ENCODE assay signal across 27 cellular contexts in the genomic region with DNA sequence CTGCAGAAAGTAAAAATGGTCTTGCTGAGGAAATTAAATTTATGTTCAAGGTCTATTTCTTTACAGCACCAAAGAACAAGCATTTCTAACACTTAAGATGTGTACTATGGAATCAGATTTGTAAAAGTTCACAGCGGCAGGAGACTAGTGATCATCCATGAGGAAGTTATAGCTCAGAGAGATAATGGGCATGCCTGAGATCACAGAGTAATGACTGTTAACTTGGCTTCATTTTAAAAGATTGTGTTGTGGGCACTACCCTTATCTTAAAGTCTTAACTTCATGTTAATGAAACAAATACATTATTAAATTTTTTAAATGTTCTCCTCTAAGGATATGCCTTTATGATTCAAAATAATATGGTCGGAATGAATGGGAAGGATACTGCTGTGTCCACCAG.
A peak's percentile ranks its signal among the peaks of the same experiment; 100 is the strongest.
DNase-seq lines count a peak whose midpoint lies in the region; ATAC-seq and TF ChIP-seq lines count a peak whose summit lies in the region.
"Had no signal": no experiment of that assay in that cellular context is flagged by ENCODE, and none has a peak within 500 bp of the region (broad histone marks: within the 10 kb centered on the region; RNA-seq: fewer than 3 reads in every experiment).

No MANE protein-coding gene starts in this region.

- no peaks in the 10 kb centered on the region for H3K9me2 ChIP-seq in DOHH2 (replicated peaks; ENCODE audit: control insufficient read depth, low read length)
- H3K9me2 ChIP-seq in SU-DHL-6 (replicated peaks; ENCODE audit: insufficient read depth, low read length): no peaks in the 10 kb centered on the region

- intact Hi-C loops in esophagus squamous epithelium (cut with DNase I): loop anchor here (10.0 kb wide), 1 partner anchor 72 kb away; no protein-coding TSS in a partner anchor

- H3K4me1 Mint-ChIP-seq in stimulated activated naive B cell treated with anti-CD40 and anti-IgM and Interleukin-4, amounts not matched to agents 10 μg/mL and 1 μg/mL and 100 μg/mL, for 72 hours: peaks cover 19 to 32% of the 10 kb centered on the region in 2 donors
- peaks cover 14% of the 10 kb centered on the region for H3K4me1 Mint-ChIP-seq in endothelial cell (ENCODE audit: unreplicated experiment)

- H3K27ac Mint-ChIP-seq in stimulated activated naive B cell treated with anti-CD40 and anti-IgM and Interleukin-4, amounts not matched to agents 10 μg/mL and 1 μg/mL and 100 μg/mL, for 72 hours: peak overlapping the region; percentile 43
- H3K27ac Mint-ChIP-seq in endothelial cell (ENCODE audit: unreplicated experiment): no peak overlapping the region
- H3K27ac Mint-ChIP-seq: activated T-cell treated with anti-CD3 and anti-CD28 coated beads, Interleukin-2, amount 50 U/mL, for 24 hours; brain; CD4-positive, alpha-beta T cell; endodermal cell had no signal

- peak overlapping the region; percentile 31 for H3K27ac ChIP-seq in DOHH2 (ENCODE audit: low read depth, low read length)
- no peak overlapping the region for H3K27ac ChIP-seq in SU-DHL-6 (ENCODE audit: low read depth, low read length)
- H3K27ac ChIP-seq in esophagus squamous epithelium: peak overlapping the region; percentile 36 to 79 (median 64)
- H3K27ac ChIP-seq: gastrocnemius medialis, GM23248, SJSA1 had no signal

- H3K9me3 ChIP-seq in DOHH2 (ENCODE audit: control insufficient read depth, insufficient read depth, low read length): no peaks in the 10 kb centered on the region
- no peaks in the 10 kb centered on the region for H3K9me3 ChIP-seq in SU-DHL-6 (ENCODE audit: insufficient read depth, low read length)
- no peaks in the 10 kb centered on the region for H3K9me3 ChIP-seq in esophagus squamous epithelium
- H3K9me3 ChIP-seq: gastrocnemius medialis, SJSA1, tibial nerve had no signal

- no peaks in the 10 kb centered on the region for H4K20me1 ChIP-seq in DOHH2 (ENCODE audit: control insufficient read depth, insufficient read depth, low read depth, low read length)
- H4K20me1 ChIP-seq in SU-DHL-6 (ENCODE audit: low read depth, low read length): no peaks in the 10 kb centered on the region

- H3K27me3 ChIP-seq in DOHH2 (ENCODE audit: control insufficient read depth, low read length) (no peaks in the 10 kb centered on the region), SU-DHL-6 (ENCODE audit: low read length) (no peaks in the 10 kb centered on the region), esophagus squamous epithelium (no peaks in the 10 kb centered on the region)
- H3K27me3 ChIP-seq: gastrocnemius medialis, SJSA1, tibial nerve had no signal

- no peaks in the 10 kb centered on the region for H3K36me3 ChIP-seq in DOHH2 (ENCODE audit: control insufficient read depth, low read length)
- no peaks in the 10 kb centered on the region for H3K36me3 ChIP-seq in SU-DHL-6 (ENCODE audit: low read length)
- H3K36me3 ChIP-seq in esophagus squamous epithelium: no peaks in the 10 kb centered on the region
- H3K36me3 ChIP-seq: gastrocnemius medialis, SJSA1, tibial nerve had no signal

- H3K79me2 ChIP-seq in DOHH2 (ENCODE audit: control insufficient read depth, low read length) (no peaks in the 10 kb centered on the region), SU-DHL-6 (ENCODE audit: insufficient read depth, low read length) (no peaks in the 10 kb centered on the region)

- H3F3A ChIP-seq in DOHH2 (ENCODE audit: control insufficient read depth, insufficient read depth) (peaks cover 4% of the 10 kb centered on the region; the same call in 1 of the 2 replicates), SU-DHL-6 (ENCODE audit: insufficient read depth) (no peaks in the 10 kb centered on the region)

- DNase-seq in esophagus squamous epithelium (lab: John Stamatoyannopoulos, UW) (no peak), endothelial cell (ENCODE audit: low spot score) (no peak), dermis blood vessel endothelial cell (no peak)
- DNase-seq in stimulated activated naive B cell treated with anti-CD40 and anti-IgM and Interleukin-4, amounts not matched to agents 10 μg/mL and 1 μg/mL and 100 μg/mL, for 72 hours: no peak
- DNase-seq: activated CD4-positive, alpha-beta T cell treated with anti-CD3 and anti-CD28 coated beads for 48 hours; activated gamma-delta T cell treated with Interleukin-2 at 50 U/mL for 16 hours; activated T-cell treated with anti-CD3 and anti-CD28 coated beads, Interleukin-2, amount 50 U/mL, for 24 hours; CD4-positive, alpha-beta T cell; cortex of kidney; EL; endodermal cell; gastrocnemius medialis; GM23248; KG1; MM.1S; NCI-H1417 treated with DMSO at 0.1 percent for 48 hours; NCI-H446; NCI-H774; stimulated activated CD4-positive, alpha-beta T cell treated with anti-CD3 and anti-CD28 coated beads, Interleukin-1b, Interleukin-23, amount 100 ng/mL, for 48 hours; stimulated activated CD8-positive, alpha-beta memory T cell treated with anti-CD3 and anti-CD28 coated beads, Interleukin-4, amount 100 ng/mL, for 48 hours; T-helper 2 cell had no signal

- peak overlapping the region; percentile 47 for H3K4me2 ChIP-seq in DOHH2 (ENCODE audit: low read length)
- H3K4me2 ChIP-seq in SU-DHL-6 (ENCODE audit: low read depth, low read length, poor library complexity, severe bottlenecking): no peak overlapping the region

- no peak overlapping the region for H3K4me3 Mint-ChIP-seq in stimulated activated naive B cell treated with anti-CD40 and anti-IgM and Interleukin-4, amounts not matched to agents 10 μg/mL and 1 μg/mL and 100 μg/mL, for 72 hours
- no peak overlapping the region for H3K4me3 Mint-ChIP-seq in endothelial cell (ENCODE audit: unreplicated experiment)
- H3K4me3 Mint-ChIP-seq: activated T-cell treated with anti-CD3 and anti-CD28 coated beads, Interleukin-2, amount 50 U/mL, for 24 hours; brain; CD4-positive, alpha-beta T cell; endodermal cell had no signal

- no peak for TF ChIP-seq CTCF in DOHH2 (IDR thresholded peaks at IDR 0.05; ENCODE audit: low read depth, low read length, poor library complexity, severe bottlenecking)
- TF ChIP-seq CTCF in SU-DHL-6 (IDR thresholded peaks at IDR 0.05; ENCODE audit: insufficient read depth, low read length, poor library complexity, severe bottlenecking): no peak
- no peak for TF ChIP-seq CTCF in esophagus squamous epithelium (IDR thresholded peaks at IDR 0.05)
- TF ChIP-seq CTCF in endothelial cell (IDR thresholded peaks at IDR 0.05; ENCODE audit: unreplicated experiment): no peak

- H2AFZ ChIP-seq in SU-DHL-6 (ENCODE audit: low read depth, low read length, severe bottlenecking): peak overlapping the region; percentile 34
- H2AFZ ChIP-seq: GM23248 had no signal

- 70 to 75% methylated on average over 2 of the region's 2 CpGs for WGBS in esophagus squamous epithelium, 2 donors

- H3K4me1 ChIP-seq in DOHH2 (ENCODE audit: control insufficient read depth, low read length): peaks cover 70% of the 10 kb centered on the region
- peaks cover 0 to 69% (median 13%) of the 10 kb centered on the region in 3 donors for H3K4me1 ChIP-seq in esophagus squamous epithelium
- H3K4me1 ChIP-seq: SJSA1 had no signal

- ATAC-seq in stimulated activated naive B cell treated with anti-CD40 and anti-IgM and Interleukin-4, amounts not matched to agents 10 μg/mL and 1 μg/mL and 100 μg/mL, for 72 hours (replicated peaks): peak in 1 of 2 donors; percentile 39
- ATAC-seq in SK-N-SH treated with all-trans-retinoic acid at 6 μM for 48 hours: no peak
- ATAC-seq: gastrocnemius medialis had no signal

- H3K27me3 Mint-ChIP-seq in stimulated activated naive B cell treated with anti-CD40 and anti-IgM and Interleukin-4, amounts not matched to agents 10 μg/mL and 1 μg/mL and 100 μg/mL, for 72 hours: peaks cover 0 to 5% of the 10 kb centered on the region in 2 donors
- peaks cover 1% of the 10 kb centered on the region for H3K27me3 Mint-ChIP-seq in endothelial cell (ENCODE audit: unreplicated experiment)
- H3K27me3 Mint-ChIP-seq: activated T-cell treated with anti-CD3 and anti-CD28 coated beads, Interleukin-2, amount 50 U/mL, for 24 hours; brain; CD4-positive, alpha-beta T cell had no signal

- H3K36me3 Mint-ChIP-seq in stimulated activated naive B cell treated with anti-CD40 and anti-IgM and Interleukin-4, amounts not matched to agents 10 μg/mL and 1 μg/mL and 100 μg/mL, for 72 hours: peaks cover 33 to 37% of the 10 kb centered on the region in 2 donors
- H3K36me3 Mint-ChIP-seq in endothelial cell (ENCODE audit: low read depth, unreplicated experiment): no peaks in the 10 kb centered on the region

- no peak for TF ChIP-seq POLR2A in esophagus squamous epithelium (IDR thresholded peaks at IDR 0.05)

- H3K9ac ChIP-seq in SU-DHL-6 (ENCODE audit: low read length): no peak overlapping the region
- H3K9ac ChIP-seq: GM23248 had no signal

- H3K9me3 Mint-ChIP-seq in stimulated activated naive B cell treated with anti-CD40 and anti-IgM and Interleukin-4, amounts not matched to agents 10 μg/mL and 1 μg/mL and 100 μg/mL, for 72 hours: peaks cover 0 to 2% of the 10 kb centered on the region in 2 donors
- no peaks in the 10 kb centered on the region for H3K9me3 Mint-ChIP-seq in endothelial cell (ENCODE audit: unreplicated experiment)
- H3K9me3 Mint-ChIP-seq: activated T-cell treated with anti-CD3 and anti-CD28 coated beads, Interleukin-2, amount 50 U/mL, for 24 hours; CD4-positive, alpha-beta T cell; endodermal cell had no signal

- H3K4me3 ChIP-seq in DOHH2 (ENCODE audit: low read length) (peak overlapping the region; percentile 30; the same call in 1 of the 2 replicates), SU-DHL-6 (ENCODE audit: insufficient read depth, low read length, poor library complexity, severe bottlenecking) (no peak overlapping the region), esophagus squamous epithelium (no peak overlapping the region)
- H3K4me3 ChIP-seq: gastrocnemius medialis, GM23248, SJSA1, tibial nerve had no signal

TF ChIP-seq in SK-N-SH treated with all-trans-retinoic acid at 6 μM for 48 hours, 23 proteins besides CTCF, POLR2A, EP300 and RAD21 (continues in another document):
- TF ChIP-seq ARNTL (CRISPR knock-in tag; IDR thresholded peaks at IDR 0.05; ENCODE audit: borderline replicate concordance, low read depth): no peak
- TF ChIP-seq TCF4 (CRISPR knock-in tag; IDR thresholded peaks at IDR 0.05; ENCODE audit: borderline replicate concordance): no peak
- TF ChIP-seq ISL1 (CRISPR knock-in tag; IDR thresholded peaks at IDR 0.05): no peak
- TF ChIP-seq, protein P1, sequence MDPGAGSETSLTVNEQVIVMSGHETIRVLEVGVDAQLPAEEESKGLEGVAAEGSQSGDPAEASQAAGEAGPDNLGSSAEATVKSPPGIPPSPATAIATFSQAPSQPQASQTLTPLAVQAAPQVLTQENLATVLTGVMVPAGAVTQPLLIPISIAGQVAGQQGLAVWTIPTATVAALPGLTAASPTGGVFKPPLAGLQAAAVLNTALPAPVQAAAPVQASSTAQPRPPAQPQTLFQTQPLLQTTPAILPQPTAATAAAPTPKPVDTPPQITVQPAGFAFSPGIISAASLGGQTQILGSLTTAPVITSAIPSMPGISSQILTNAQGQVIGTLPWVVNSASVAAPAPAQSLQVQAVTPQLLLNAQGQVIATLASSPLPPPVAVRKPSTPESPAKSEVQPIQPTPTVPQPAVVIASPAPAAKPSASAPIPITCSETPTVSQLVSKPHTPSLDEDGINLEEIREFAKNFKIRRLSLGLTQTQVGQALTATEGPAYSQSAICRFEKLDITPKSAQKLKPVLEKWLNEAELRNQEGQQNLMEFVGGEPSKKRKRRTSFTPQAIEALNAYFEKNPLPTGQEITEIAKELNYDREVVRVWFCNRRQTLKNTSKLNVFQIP (CRISPR knock-in tag; IDR thresholded peaks at IDR 0.05; ENCODE audit: borderline replicate concordance, low read depth): no peak
